18 cellular contexts compared by ENCODE assay signal in the genomic region with DNA sequence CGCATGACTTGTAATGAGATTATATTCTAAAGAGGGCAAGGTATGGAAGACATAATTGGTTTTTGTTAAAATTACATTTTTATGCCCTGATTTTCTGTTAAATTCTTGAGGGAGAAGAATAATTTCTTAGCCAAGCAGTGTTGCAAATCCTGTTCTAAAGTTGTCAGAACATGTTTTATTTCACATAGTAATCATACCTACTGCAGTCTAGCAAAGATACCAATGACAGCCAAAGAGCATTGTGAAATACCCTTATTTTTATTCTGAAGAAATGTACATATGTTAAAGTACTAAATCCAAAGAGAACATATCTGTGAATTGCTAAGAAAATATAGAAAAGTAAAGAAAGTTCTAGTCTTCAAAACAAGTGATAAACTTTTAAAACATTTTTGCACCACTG. TPM values are rescaled to one million over a fixed set of nuclear protein-coding genes. Genes with fewer than 3 reads are reported as not detected.
DNase-seq lines count a peak whose midpoint lies in the region; FAIRE-seq and TF ChIP-seq lines count a peak whose summit lies in the region.
"Had no signal": no experiment of that assay in that cellular context is flagged by ENCODE, and none has a peak within 500 bp of the region (broad histone marks: within the 10 kb centered on the region; RNA-seq: fewer than 3 reads in every experiment).

No MANE protein-coding gene starts in this region.

- no peak for TF ChIP-seq CTCF in D721Med (IDR thresholded peaks at IDR 0.05; ENCODE audit: insufficient read depth, missing control alignments)
- TF ChIP-seq CTCF in RWPE1 (conservative IDR thresholded peaks at IDR 0.05; ENCODE audit: low read depth), result no peak
- no peak for TF ChIP-seq CTCF in choroid plexus epithelial cell (conservative IDR thresholded peaks at IDR 0.05; ENCODE audit: low read depth, low read length)
- TF ChIP-seq CTCF in fibroblast of villous mesenchyme (IDR thresholded peaks at IDR 0.05; ENCODE audit: insufficient read depth, low read depth, low read length), result no peak
- no peak for TF ChIP-seq CTCF in sigmoid colon (IDR thresholded peaks at IDR 0.05)
- TF ChIP-seq CTCF in dorsolateral prefrontal cortex (IDR thresholded peaks at IDR 0.05 in 54 of 56, conservative IDR thresholded peaks at IDR 0.05 in 2 of 56; ENCODE audit: low read depth in 1 of 56, partially characterized antibody in 56 of 56), result no peak

- H3K27ac ChIP-seq in RWPE1 (no peak overlapping the region), sigmoid colon (no peak overlapping the region), dorsolateral prefrontal cortex (no peak overlapping the region)
- H3K27ac ChIP-seq: A549, GM23248 had no signal

- H3K9me3 ChIP-seq in sigmoid colon, result no peaks in the 10 kb centered on the region
- H3K9me3 ChIP-seq: A549, Caco-2 had no signal

- H3K4me1 ChIP-seq in sigmoid colon, result no peaks in the 10 kb centered on the region
- H3K4me1 ChIP-seq: A549, Caco-2 had no signal

- intact Hi-C loops in sigmoid colon (cut with DNase I) (no loop called here), dorsolateral prefrontal cortex (cut with DNase I) (no loop called here)

- no peak for DNase-seq in D721Med (ENCODE audit: insufficient read length, low spot score)
- peak; percentile 23 for DNase-seq in RWPE1 (ENCODE audit: low spot score)
- DNase-seq in choroid plexus epithelial cell (ENCODE audit: low read depth), result peak; percentile 35
- peak; percentile 5 for DNase-seq in fibroblast of villous mesenchyme (ENCODE audit: low read depth)
- DNase-seq in sigmoid colon, result no peak
- no peak for DNase-seq in amygdala (lab: John Stamatoyannopoulos, UW)
- DNase-seq in HK-2 (ENCODE audit: unreplicated experiment), result no peak
- no peak for DNase-seq in dorsolateral prefrontal cortex
- DNase-seq: Caco-2; CD8-positive, alpha-beta memory T cell; DMS53; GM23248 had no signal

- POLR2A ChIA-PET in RWPE1 (lab: Yijun Ruan, JAX; ENCODE audit: low non-redundant PET), result no interaction called here

- no peak for TF ChIP-seq POLR2A in sigmoid colon (IDR thresholded peaks at IDR 0.05)

- 96 to 97% methylated on average over 1 of the region's 1 CpG for WGBS in sigmoid colon, 2 donors

- peak; percentile 16 for FAIRE-seq in D721Med (lab: Jason Lieb, UNC)
- FAIRE-seq: A549, GM12878, GM18507, H54 had no signal

- CTCF ChIA-PET in RWPE1 (lab: Yijun Ruan, JAX), result no interaction called here

- H3K36me3 ChIP-seq in sigmoid colon, result no peaks in the 10 kb centered on the region

- H3K4me3 ChIP-seq in choroid plexus epithelial cell (ENCODE audit: low read depth, low read length) (no peak overlapping the region), fibroblast of villous mesenchyme (ENCODE audit: low read depth, low read length) (no peak overlapping the region), sigmoid colon (no peak overlapping the region), dorsolateral prefrontal cortex (no peak overlapping the region)
- H3K4me3 ChIP-seq: A549, GM12878, GM23248 had no signal

- no peaks in the 10 kb centered on the region for H3K27me3 ChIP-seq in sigmoid colon
- H3K27me3 ChIP-seq in dorsolateral prefrontal cortex, result no peaks in the 10 kb centered on the region

- no peak for TF ChIP-seq EP300 in sigmoid colon (IDR thresholded peaks at IDR 0.05)

RNA-seq across cellular contexts. Expression of a gene that starts 39.6 kb away (rescaled TPM):
- total RNA-seq in fibroblast of villous mesenchyme (4.8 and 5.6 TPM in 2 replicates), sigmoid colon (10 to 100 TPM in 3 of 4 donors, 1 to 10 TPM in 1; 6.1 to 16.8 (median 12.0) TPM), dorsolateral prefrontal cortex (10 to 100 TPM; 13.3 to 35.0 (median 23.2) TPM)
- 1 to 10 TPM; 4.2 to 5.8 (median 4.8) TPM for polyA plus RNA-seq in sigmoid colon

RNA-seq across cellular contexts. Expression of a gene that starts 46.3 kb away (rescaled TPM):
- total RNA-seq in fibroblast of villous mesenchyme (0.43 and 0.97 TPM in 2 replicates), sigmoid colon (not detected), dorsolateral prefrontal cortex (under 1 TPM in 2 of 120 experiments, not detected in 118; 0.26 to 0.68 TPM)
- polyA plus RNA-seq in sigmoid colon, result not detected
- total RNA-seq: CD8-positive, alpha-beta memory T cell; GM12878; GM23248 had no signal
- polyA plus RNA-seq: A549, AG04450, BJ had no signal

Comparison
In these comparisons a context has a peak if more than half of its experiments do, and no peak if none do; other contexts are left out.
1. DNase-seq: peak in RWPE1 (single experiment), choroid plexus epithelial cell (single experiment) and fibroblast of villous mesenchyme (single experiment); none in D721Med (single experiment), sigmoid colon (single experiment), amygdala (0 of 56), HK-2 (single experiment) and dorsolateral prefrontal cortex (0 of 10).